8 cellular contexts compared by ENCODE assay signal in the genomic region with DNA sequence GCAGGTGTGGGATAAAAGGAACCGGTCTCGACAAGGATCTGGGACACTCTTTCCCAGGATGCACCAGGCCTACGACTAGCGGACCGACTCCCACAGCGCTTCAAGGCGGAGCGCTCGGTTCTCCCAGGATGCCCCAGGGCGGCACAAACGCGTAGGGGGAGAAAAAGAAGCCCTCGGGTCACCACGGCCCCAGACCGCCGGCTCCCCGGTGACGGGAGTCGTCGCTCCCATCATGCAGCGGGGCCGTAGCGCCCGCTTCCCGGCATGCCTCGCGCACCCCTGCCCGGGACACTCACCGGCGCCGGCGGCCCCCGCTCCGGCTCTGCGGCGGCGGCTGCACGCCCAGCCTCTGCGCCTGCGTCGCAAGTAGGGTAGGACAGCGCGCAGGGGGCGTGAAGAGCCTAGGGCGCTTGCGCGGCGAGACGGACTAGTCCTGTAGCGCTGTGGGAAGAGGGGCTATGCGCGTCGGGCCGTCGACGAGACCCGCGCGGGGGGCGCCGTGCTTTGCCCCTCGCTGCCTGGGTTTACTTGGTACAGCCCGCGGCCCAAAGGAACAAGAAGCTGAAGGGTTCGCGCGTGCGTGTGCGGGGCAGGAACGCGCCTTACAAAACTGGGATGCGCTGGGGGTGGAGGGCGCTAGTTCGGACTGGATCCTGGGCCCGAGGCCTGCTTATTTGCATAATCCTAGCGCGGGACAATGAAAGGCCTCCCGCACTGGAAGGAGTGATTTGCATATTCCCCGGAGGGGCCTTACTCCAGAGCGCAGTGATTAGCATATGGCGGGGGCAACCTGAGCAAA. TPM values are rescaled to one million over a fixed set of nuclear protein-coding genes. Genes with fewer than 3 reads are reported as not detected.
A peak's percentile ranks its signal among the peaks of the same experiment; 100 is the strongest.
DNase-seq lines count a peak whose midpoint lies in the region; ATAC-seq and TF ChIP-seq lines count a peak whose summit lies in the region.

A gene with protein sequence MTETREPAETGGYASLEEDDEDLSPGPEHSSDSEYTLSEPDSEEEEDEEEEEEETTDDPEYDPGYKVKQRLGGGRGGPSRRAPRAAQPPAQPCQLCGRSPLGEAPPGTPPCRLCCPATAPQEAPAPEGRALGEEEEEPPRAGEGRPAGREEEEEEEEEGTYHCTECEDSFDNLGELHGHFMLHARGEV (minus strand): TSS at position 368 of the 799 bp plus-strand sequence. CDS start 5,325 bp downstream, outside the sequence.

- peak within 1 kb of the TSS; percentile 78 for H2AK5ac ChIP-seq in IMR-90 (ENCODE audit: low read depth, low read length)

- peak within 1 kb of the TSS; percentile 21 for H3K18ac ChIP-seq in IMR-90 (ENCODE audit: low read depth, low read length)

- H2AK9ac ChIP-seq in IMR-90 (replicated peaks; ENCODE audit: low read depth, low read length, poor library complexity) = peak within 1 kb of the TSS; percentile 96

- H2AFZ ChIP-seq in IMR-90 (replicated peaks; ENCODE audit: low read length, poor library complexity) = peak within 1 kb of the TSS; percentile 99
- H2AFZ ChIP-seq in PC-9 = peak within 1 kb of the TSS; percentile 89

- H3K4me3 Mint-ChIP-seq in activated T-cell treated with anti-CD3 and anti-CD28 coated beads, Interleukin-2, amount 50 U/mL, for 4 hours = peak within 1 kb of the TSS; percentile 97

- H3K4ac ChIP-seq in IMR-90 (ENCODE audit: low read depth, low read length) = peak within 1 kb of the TSS; percentile 97

- peaks cover 25% of the 10 kb centered on the region; the same call in 1 of the 2 replicates for H3F3A ChIP-seq in PC-9 (ENCODE audit: insufficient read depth, low read depth)

- H2BK5ac ChIP-seq in IMR-90 (ENCODE audit: low read depth, low read length, poor library complexity, severe bottlenecking) = peak within 1 kb of the TSS; percentile 68

- peak within 1 kb of the TSS; percentile 92 for H4K91ac ChIP-seq in IMR-90 (ENCODE audit: insufficient read depth, low read depth, low read length)

- H3K36me3 Mint-ChIP-seq in activated T-cell treated with anti-CD3 and anti-CD28 coated beads, Interleukin-2, amount 50 U/mL, for 4 hours (ENCODE audit: insufficient read depth) = no peaks in the 10 kb centered on the region

- H3K4me2 ChIP-seq in IMR-90 (ENCODE audit: low read depth, low read length) (peak within 1 kb of the TSS; percentile 97), PC-9 (peak within 1 kb of the TSS; percentile 97)

- TF ChIP-seq POLR2A in IMR-90 (IDR thresholded peaks at IDR 0.05; ENCODE audit: low read depth, low read length) = peak; percentile 76

- peak within 1 kb of the TSS; percentile 99 for H4K8ac ChIP-seq in IMR-90 (ENCODE audit: low read depth in 2 of 2, low read length in 2 of 2)

- H4K20me1 ChIP-seq in IMR-90 (ENCODE audit: insufficient read depth, low read length) (no peaks in the 10 kb centered on the region), PC-9 (ENCODE audit: insufficient read depth) (no peaks in the 10 kb centered on the region)

- H4K5ac ChIP-seq in IMR-90 (ENCODE audit: low read depth, low read length) = peak within 1 kb of the TSS; percentile 84

- POLR2A ChIA-PET in IMR-90 (lab: Charles Lee; ENCODE audit: unreplicated experiment) (no interaction called here), PC-9 (lab: Charles Lee; ENCODE audit: unreplicated experiment) (no interaction called here)

- BruUV-seq in IMR-90 (replicated peaks; lab: Mats Ljungman, UMichigan) = no TSS peak
- no TSS peak for BruUV-seq in PC-9 (replicated peaks; lab: Mats Ljungman, UMichigan)

- H3K27ac ChIP-seq in IMR-90 (ENCODE audit: insufficient read depth, low read length) (peak within 1 kb of the TSS; percentile 77), PC-9 (peak within 1 kb of the TSS; percentile 54), esophagus (ENCODE audit: low read depth in 2 of 2, low read length in 1 of 2) (peak within 1 kb of the TSS; percentile 90)

- no peaks in the 10 kb centered on the region for H3K27me3 Mint-ChIP-seq in activated T-cell treated with anti-CD3 and anti-CD28 coated beads, Interleukin-2, amount 50 U/mL, for 4 hours (ENCODE audit: low read depth)

- H3K23ac ChIP-seq in IMR-90 (ENCODE audit: low read depth, low read length) = peak within 1 kb of the TSS; percentile 65

- peak within 1 kb of the TSS; percentile 95 for H3K14ac ChIP-seq in IMR-90 (replicated peaks; ENCODE audit: low read depth, low read length)

- dilution Hi-C loops in IMR-90 (cut with HindIII; ENCODE audit: low sequenced_read_pairs, unreplicated experiment) = no loop called here

- peak within 1 kb of the TSS; percentile 55; the same call in 1 of the 3 replicates for H2BK15ac ChIP-seq in IMR-90 (ENCODE audit: low read depth, low read length)

- intact Hi-C loops in IMR-90 (cut with micrococcal nuclease) = no loop called here
- intact Hi-C loops in PC-9 (cut with micrococcal nuclease; ENCODE audit: unreplicated experiment) = loop anchor here (2.0 kb wide), 1 partner anchor 23 kb away; a partner anchor contains a TSS

- no peaks in the 10 kb centered on the region for H3K27me3 ChIP-seq in IMR-90 (ENCODE audit: control insufficient read depth, insufficient read depth, low read length)
- no peaks in the 10 kb centered on the region for H3K27me3 ChIP-seq in PC-9 (ENCODE audit: insufficient read depth, low read depth)
- no peaks in the 10 kb centered on the region for H3K27me3 ChIP-seq in esophagus (ENCODE audit: control insufficient read depth in 1 of 2, insufficient read depth in 2 of 2, low read length in 2 of 2)
- no peaks in the 10 kb centered on the region for H3K27me3 ChIP-seq in mucosa of stomach (ENCODE audit: control insufficient read depth, insufficient read depth, low read length)

- ATAC-seq in GM21528 (IDR thresholded peaks at IDR 0.05; ENCODE audit: low FRiP score, unreplicated experiment) (peak; percentile 72), IMR-90 (ENCODE audit: low read depth) (peak; percentile 97)
- peak; percentile 92 for ATAC-seq in activated T-cell treated with anti-CD3 and anti-CD28 coated beads, Interleukin-2, amount 50 U/mL, for 4 hours

- no peaks in the 10 kb centered on the region for H3K9me2 ChIP-seq in PC-9 (ENCODE audit: insufficient read depth)

- no peaks in the 10 kb centered on the region for H3K9me3 Mint-ChIP-seq in activated T-cell treated with anti-CD3 and anti-CD28 coated beads, Interleukin-2, amount 50 U/mL, for 4 hours

- H3K4me3 ChIP-seq in IMR-90 (ENCODE audit: insufficient read depth, low read depth, low read length) (peak within 1 kb of the TSS; percentile 66), PC-9 (peak within 1 kb of the TSS; percentile 65), esophagus (ENCODE audit: low read depth in 1 of 2, low read length in 2 of 2) (peak within 1 kb of the TSS; percentile 69 to 76), mucosa of stomach (ENCODE audit: low read length) (peak within 1 kb of the TSS; percentile 56)

- peak within 1 kb of the TSS; percentile 35 for H2BK120ac ChIP-seq in IMR-90 (ENCODE audit: low read depth, low read length)

- CTCF ChIA-PET in IMR-90 (lab: Yijun Ruan, JAX) (no interaction called here), PC-9 (lab: Charles Lee) (no interaction called here)

- peaks cover 33 to 57% of the 10 kb centered on the region in 2 experiments for H3K79me1 ChIP-seq in IMR-90 (ENCODE audit: low read depth in 1 of 2, low read length in 2 of 2)

- peak within 1 kb of the TSS; percentile 58 for H3K56ac ChIP-seq in IMR-90 (ENCODE audit: extremely low read depth, insufficient read depth, low read length)

- TF ChIP-seq CTCF in IMR-90 (conservative IDR thresholded peaks at IDR 0.05; ENCODE audit: low read depth, low read length) (no peak), PC-9 (conservative IDR thresholded peaks at IDR 0.05) (no peak)

- H3K9ac ChIP-seq in IMR-90 (ENCODE audit: low read depth, low read length) (peak within 1 kb of the TSS; percentile 82), mucosa of stomach (ENCODE audit: low read length) (peak within 1 kb of the TSS; percentile 72)

- H2BK20ac ChIP-seq in IMR-90 (ENCODE audit: low read depth, low read length) = no peak within 1 kb of the TSS

- H3K4me1 Mint-ChIP-seq in activated T-cell treated with anti-CD3 and anti-CD28 coated beads, Interleukin-2, amount 50 U/mL, for 4 hours (ENCODE audit: low read depth) = peaks cover 21% of the 10 kb centered on the region

- no peaks in the 10 kb centered on the region for H3K36me3 ChIP-seq in IMR-90 (ENCODE audit: control insufficient read depth, insufficient read depth, low read length)
- no peaks in the 10 kb centered on the region for H3K36me3 ChIP-seq in PC-9 (ENCODE audit: low read depth)
- no peaks in the 10 kb centered on the region for H3K36me3 ChIP-seq in esophagus (ENCODE audit: control insufficient read depth in 2 of 2, insufficient read depth in 2 of 2, low read length in 1 of 2)
- no peaks in the 10 kb centered on the region for H3K36me3 ChIP-seq in mucosa of stomach (ENCODE audit: control insufficient read depth, insufficient read depth, low read length)

- DNase-seq in DMS153 (lab: John Stamatoyannopoulos, UW) (peak; percentile 92), IMR-90 (peak; percentile 88), PC-9 (peak; percentile 64 to 84)
- DNase-seq in activated T-cell treated with anti-CD3 and anti-CD28 coated beads, Interleukin-2, amount 50 U/mL, for 4 hours = peak; percentile 79
- DNase-seq in stimulated activated CD8-positive, alpha-beta memory T cell treated with anti-CD3 and anti-CD28 coated beads, Interleukin-4, amount 100 ng/mL, for 48 hours = peak; percentile 87

- H3K4me1 ChIP-seq in IMR-90 (ENCODE audit: control insufficient read depth, insufficient read depth, low read length) (peaks cover 6% of the 10 kb centered on the region), PC-9 (replicated peaks; ENCODE audit: insufficient read depth) (peaks cover 9% of the 10 kb centered on the region), esophagus (ENCODE audit: control insufficient read depth in 2 of 2, insufficient read depth in 2 of 2, low read length in 1 of 2) (peaks cover 4 to 6% of the 10 kb centered on the region in 2 donors), mucosa of stomach (ENCODE audit: control insufficient read depth, insufficient read depth, low read length) (peaks cover 13% of the 10 kb centered on the region)

- peaks cover 7% of the 10 kb centered on the region for H3K9me1 ChIP-seq in IMR-90 (ENCODE audit: insufficient read depth, low read length)

- H3K9me3 ChIP-seq in IMR-90 (ENCODE audit: control insufficient read depth, insufficient read depth, low read length) = no peaks in the 10 kb centered on the region
- H3K9me3 ChIP-seq in PC-9 (ENCODE audit: insufficient read depth, low read depth) = no peaks in the 10 kb centered on the region
- H3K9me3 ChIP-seq in esophagus (ENCODE audit: control insufficient read depth in 2 of 2, insufficient read depth in 1 of 2, low read depth in 1 of 2, low read length in 1 of 2) = no peaks in the 10 kb centered on the region
- H3K9me3 ChIP-seq in mucosa of stomach (ENCODE audit: control insufficient read depth, low read length) = no peaks in the 10 kb centered on the region

- H3K79me2 ChIP-seq in PC-9 (ENCODE audit: low read depth) = peaks cover 31% of the 10 kb centered on the region

- TF ChIP-seq RAD21 in IMR-90 (IDR thresholded peaks at IDR 0.05; ENCODE audit: low read length) = no peak

- 1% methylated on average over 44 of the region's 81 CpGs; no CpG with 5 or more reads in 1 of the 2 experiments for WGBS in IMR-90 (ENCODE audit: extremely low coverage in 2 of 2, insufficient read length in 1 of 2), 2 experiments
- 0 to 1% methylated on average over 61 to 81 of the region's 81 CpGs for WGBS in esophagus, 2 donors

- in situ Hi-C loops in IMR-90 (cut with MboI; ENCODE audit: low sequenced_read_pairs) = no loop called here

RNA-seq across cellular contexts. Expression of the gene that starts here (rescaled TPM):
- total RNA-seq in IMR-90 (2012; rRNA removed) (9.9 and 10.3 TPM in 2 replicates), PC-9 (2021) (46.6 and 61.1 TPM in 2 replicates)
- polyA plus RNA-seq in IMR-90 (2012; rRNA removed) (32.3 and 45.4 TPM in 2 replicates), esophagus (10 to 100 TPM; 20.4 to 27.3 TPM)
- 49.1 and 54.4 TPM in 2 replicates for polyA plus RNA-seq in IMR-90 (2012; cell fraction: cytosol; rRNA removed)
- 16.4 and 17.3 TPM in 2 replicates for polyA plus RNA-seq in IMR-90 (2012; cell fraction: nucleus; rRNA removed; ENCODE audit: low replicate concordance)
- total RNA-seq in activated T-cell treated with anti-CD3 and anti-CD28 coated beads, Interleukin-2, amount 50 U/mL, for 4 hours = 10 to 100 TPM; 20.6 to 27.6 (median 25.5) TPM

Comparison
In these comparisons a context has a peak if more than half of its experiments do, and no peak if none do; other contexts are left out.
1. Peak in every context shown above with its lines: DNase-seq, ATAC-seq, H3K4me3 ChIP-seq and H3K27ac ChIP-seq.